ENCODE assay signal across 8 cellular contexts in genomic region chr14:50335389-50335788, GRCh38. TPM values are rescaled to one million over a fixed set of nuclear protein-coding genes. Genes with fewer than 3 reads are reported as not detected.
DNase-seq lines count a peak whose midpoint lies in the region; ATAC-seq and TF ChIP-seq lines count a peak whose summit lies in the region.

No MANE protein-coding gene starts in this region.

- H3K27me3 Mint-ChIP-seq in Caco-2 (ENCODE audit: insufficient read depth, unreplicated experiment) = no peaks in the 10 kb centered on the region
- H3K27me3 Mint-ChIP-seq in stimulated activated naive B cell treated with anti-CD40 and anti-IgM and Interleukin-4, amounts not matched to agents 10 μg/mL and 1 μg/mL and 100 μg/mL, for 72 hours = no peaks in the 10 kb centered on the region

- H3K36me3 ChIP-seq in Caco-2 (ENCODE audit: control insufficient read depth, insufficient read depth, low read length) = no peaks in the 10 kb centered on the region

- no peak for TF ChIP-seq CTCF in Caco-2 (IDR thresholded peaks at IDR 0.05; ENCODE audit: insufficient read depth in 1 of 2, low read depth in 1 of 2, low read length in 1 of 2, severe bottlenecking in 1 of 2, unreplicated experiment in 1 of 2)

- peak; percentile 14 to 25 for ATAC-seq in stimulated activated naive B cell treated with anti-CD40 and anti-IgM and Interleukin-4, amounts not matched to agents 10 μg/mL and 1 μg/mL and 100 μg/mL, for 72 hours (replicated peaks)
- ATAC-seq in GM18858 (IDR thresholded peaks at IDR 0.05; ENCODE audit: unreplicated experiment) = no peak

- no peak overlapping the region for H3K27ac Mint-ChIP-seq in Caco-2 (ENCODE audit: unreplicated experiment)
- H3K27ac Mint-ChIP-seq in stimulated activated naive B cell treated with anti-CD40 and anti-IgM and Interleukin-4, amounts not matched to agents 10 μg/mL and 1 μg/mL and 100 μg/mL, for 72 hours = no peak overlapping the region

- DNase-seq in Caco-2 = peak; percentile 24 to 42
- DNase-seq in NCI-H2081 treated with DMSO at 0.1 percent for 48 hours (lab: John Stamatoyannopoulos, UW) = peak; percentile 91
- peak; percentile 86 for DNase-seq in cerebellum (ENCODE audit: low spot score)
- DNase-seq in left kidney (ENCODE audit: low read depth, low spot score) = peak; percentile 86
- DNase-seq in stimulated activated naive B cell treated with anti-CD40 and anti-IgM and Interleukin-4, amounts not matched to agents 10 μg/mL and 1 μg/mL and 100 μg/mL, for 72 hours = no peak
- no peak for DNase-seq in OCI-M1 (lab: John Stamatoyannopoulos, UW)
- DNase-seq in stimulated activated CD4-positive, alpha-beta T cell treated with anti-CD3 and anti-CD28 coated beads, Interleukin-12 subunit alpha, Interleukin-12 subunit beta, amount 100 ng/mL, for 4 hours = no peak

- H3K4me1 Mint-ChIP-seq in Caco-2 (ENCODE audit: low read depth, unreplicated experiment) = peaks cover 12% of the 10 kb centered on the region
- H3K4me1 Mint-ChIP-seq in stimulated activated naive B cell treated with anti-CD40 and anti-IgM and Interleukin-4, amounts not matched to agents 10 μg/mL and 1 μg/mL and 100 μg/mL, for 72 hours = peaks cover 10 to 17% of the 10 kb centered on the region in 2 donors

- H3K9me3 Mint-ChIP-seq in Caco-2 (ENCODE audit: unreplicated experiment) = no peaks in the 10 kb centered on the region
- H3K9me3 Mint-ChIP-seq in stimulated activated naive B cell treated with anti-CD40 and anti-IgM and Interleukin-4, amounts not matched to agents 10 μg/mL and 1 μg/mL and 100 μg/mL, for 72 hours = no peaks in the 10 kb centered on the region

- CTCF ChIA-PET in Caco-2 (lab: Charles Lee) = interaction anchor here (0.6 to 1.1 kb wide), 4 partner anchors 15 to 126 kb away, joined by 3 to 4 read pairs (median 4); no protein-coding TSS in a partner anchor

- H3K4me3 Mint-ChIP-seq in Caco-2 (ENCODE audit: unreplicated experiment) = no peak overlapping the region
- no peak overlapping the region for H3K4me3 Mint-ChIP-seq in stimulated activated naive B cell treated with anti-CD40 and anti-IgM and Interleukin-4, amounts not matched to agents 10 μg/mL and 1 μg/mL and 100 μg/mL, for 72 hours

- POLR2A ChIA-PET in Caco-2 (lab: Charles Lee) = interaction anchor here (0.6 kb wide), 1 partner anchor 23 kb away, joined by 4 read pairs; no protein-coding TSS in a partner anchor

- no peaks in the 10 kb centered on the region for H3K9me3 ChIP-seq in Caco-2

- H3K27me3 ChIP-seq in Caco-2 (replicated peaks; ENCODE audit: control insufficient read depth, insufficient read depth, low read length) = no peaks in the 10 kb centered on the region

- H3K4me3 ChIP-seq in Caco-2 (ENCODE audit: low read depth, low read length) = no peak overlapping the region

- H3K36me3 Mint-ChIP-seq in Caco-2 (ENCODE audit: insufficient read depth, unreplicated experiment) = peaks cover 5% of the 10 kb centered on the region
- H3K36me3 Mint-ChIP-seq in stimulated activated naive B cell treated with anti-CD40 and anti-IgM and Interleukin-4, amounts not matched to agents 10 μg/mL and 1 μg/mL and 100 μg/mL, for 72 hours = peaks cover 22 to 30% of the 10 kb centered on the region in 2 donors

- intact Hi-C loops in Caco-2 (cut with micrococcal nuclease; ENCODE audit: unreplicated experiment) = no loop called here

- peaks cover 11% of the 10 kb centered on the region for H3K4me1 ChIP-seq in Caco-2

- BruUV-seq in Caco-2 (replicated peaks; lab: Mats Ljungman, UMichigan) = no TSS peak

RNA-seq across cellular contexts. Expression of gene DMAC2L, which starts 23.3 kb away (rescaled TPM):
- total RNA-seq in Caco-2 (2022) (25.8 and 27.6 TPM in 2 replicates), cerebellum (12.5 TPM)

RNA-seq across cellular contexts. Expression of gene L2HGDH, which starts 23.4 kb away (rescaled TPM):
- total RNA-seq in Caco-2 (2022) (25.0 and 27.6 TPM in 2 replicates), cerebellum (13.7 TPM)

Comparison
In these comparisons a context has a peak if more than half of its experiments do, and no peak if none do; other contexts are left out.
1. DNase-seq: peak in Caco-2 (2 of 2), NCI-H2081 treated with DMSO at 0.1 percent for 48 hours (single experiment), cerebellum (single experiment) and left kidney (single experiment); none in stimulated activated naive B cell treated with anti-CD40 and anti-IgM and Interleukin-4, amounts not matched to agents 10 μg/mL and 1 μg/mL and 100 μg/mL, for 72 hours (single experiment), OCI-M1 (single experiment) and stimulated activated CD4-positive, alpha-beta T cell treated with anti-CD3 and anti-CD28 coated beads, Interleukin-12 subunit alpha, Interleukin-12 subunit beta, amount 100 ng/mL, for 4 hours (single experiment).